ENCODE assay signal across 8 cellular contexts in the genomic region with DNA sequence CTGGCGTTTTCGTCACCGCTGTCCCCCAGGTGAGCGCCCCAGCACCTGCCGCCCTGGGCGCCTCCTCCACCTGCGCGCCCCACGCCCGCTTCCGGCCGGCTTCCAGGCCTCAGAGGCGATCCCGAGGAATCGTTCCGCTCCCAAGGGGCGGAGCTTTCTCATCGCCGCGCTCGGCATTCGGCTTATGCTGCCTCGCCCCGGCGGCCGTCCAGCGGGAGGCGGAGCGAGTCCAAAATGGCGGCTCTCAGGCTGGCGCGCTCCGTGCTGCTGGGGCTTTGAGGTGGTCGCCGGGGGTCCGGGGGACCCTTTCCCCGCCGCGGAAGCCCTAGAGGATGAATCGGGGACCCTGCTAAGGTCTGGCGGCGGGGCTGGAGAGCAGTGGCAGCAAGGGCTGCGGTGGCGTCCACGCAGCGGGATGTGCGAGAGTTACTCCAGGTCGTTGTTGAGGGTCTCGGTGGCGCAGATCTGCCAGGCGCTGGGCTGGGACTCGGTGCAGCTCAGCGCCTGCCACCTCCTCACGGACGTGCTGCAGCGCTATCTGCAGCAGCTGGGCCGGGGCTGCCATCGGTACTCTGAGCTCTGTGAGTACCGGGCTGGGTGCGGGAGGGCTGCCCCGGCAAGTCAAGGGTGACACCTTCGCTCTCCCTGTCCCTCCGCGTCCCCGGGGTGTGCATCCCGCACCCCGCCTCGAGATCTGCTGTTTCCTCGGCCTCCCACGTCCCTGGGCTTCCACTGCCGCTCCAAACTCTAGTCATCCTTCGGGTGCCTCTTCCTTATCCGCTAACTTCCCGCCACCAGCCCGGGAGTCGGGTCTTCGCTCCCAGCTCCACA. TPM values are rescaled to one million over a fixed set of nuclear protein-coding genes. Genes with fewer than 3 reads are reported as not detected.
DNase-seq lines count a peak whose midpoint lies in the region; ATAC-seq and TF ChIP-seq lines count a peak whose summit lies in the region.

A gene with protein sequence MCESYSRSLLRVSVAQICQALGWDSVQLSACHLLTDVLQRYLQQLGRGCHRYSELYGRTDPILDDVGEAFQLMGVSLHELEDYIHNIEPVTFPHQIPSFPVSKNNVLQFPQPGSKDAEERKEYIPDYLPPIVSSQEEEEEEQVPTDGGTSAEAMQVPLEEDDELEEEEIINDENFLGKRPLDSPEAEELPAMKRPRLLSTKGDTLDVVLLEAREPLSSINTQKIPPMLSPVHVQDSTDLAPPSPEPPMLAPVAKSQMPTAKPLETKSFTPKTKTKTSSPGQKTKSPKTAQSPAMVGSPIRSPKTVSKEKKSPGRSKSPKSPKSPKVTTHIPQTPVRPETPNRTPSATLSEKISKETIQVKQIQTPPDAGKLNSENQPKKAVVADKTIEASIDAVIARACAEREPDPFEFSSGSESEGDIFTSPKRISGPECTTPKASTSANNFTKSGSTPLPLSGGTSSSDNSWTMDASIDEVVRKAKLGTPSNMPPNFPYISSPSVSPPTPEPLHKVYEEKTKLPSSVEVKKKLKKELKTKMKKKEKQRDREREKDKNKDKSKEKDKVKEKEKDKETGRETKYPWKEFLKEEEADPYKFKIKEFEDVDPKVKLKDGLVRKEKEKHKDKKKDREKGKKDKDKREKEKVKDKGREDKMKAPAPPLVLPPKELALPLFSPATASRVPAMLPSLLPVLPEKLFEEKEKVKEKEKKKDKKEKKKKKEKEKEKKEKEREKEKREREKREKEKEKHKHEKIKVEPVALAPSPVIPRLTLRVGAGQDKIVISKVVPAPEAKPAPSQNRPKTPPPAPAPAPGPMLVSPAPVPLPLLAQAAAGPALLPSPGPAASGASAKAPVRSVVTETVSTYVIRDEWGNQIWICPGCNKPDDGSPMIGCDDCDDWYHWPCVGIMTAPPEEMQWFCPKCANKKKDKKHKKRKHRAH (plus strand): TSS at position 211 of the 831 bp plus-strand sequence. CDS start 205 bp downstream, at position 416.

- peak within 1 kb of the TSS; percentile 89 for H3K27ac Mint-ChIP-seq in activated CD8-positive, alpha-beta memory T cell treated with anti-CD3 and anti-CD28 coated beads, Interleukin-2, amount 10 ng/mL, durations not matched to agents 7 days and 5 days

- CTCF ChIA-PET in activated CD8-positive, alpha-beta memory T cell treated with anti-CD3 and anti-CD28 coated beads, Interleukin-2, amount 10 ng/mL, durations not matched to agents 7 days and 5 days (lab: Charles Lee): interaction anchor here (0.7 to 3.9 kb wide), 9 partner anchors 9 to 293 kb away, joined by 3 to 26 read pairs (median 6); a partner anchor contains a TSS

- H3K9ac ChIP-seq in endocrine pancreas (ENCODE audit: control insufficient read depth, insufficient read depth, low read length): peak within 1 kb of the TSS; percentile 84

- no peaks in the 10 kb centered on the region for H3K27me3 Mint-ChIP-seq in activated CD8-positive, alpha-beta memory T cell treated with anti-CD3 and anti-CD28 coated beads, Interleukin-2, amount 10 ng/mL, durations not matched to agents 7 days and 5 days

- H3K27me3 ChIP-seq in endocrine pancreas (ENCODE audit: control insufficient read depth, insufficient read depth, low read length): no peaks in the 10 kb centered on the region

- H3K36me3 Mint-ChIP-seq in activated CD8-positive, alpha-beta memory T cell treated with anti-CD3 and anti-CD28 coated beads, Interleukin-2, amount 10 ng/mL, durations not matched to agents 7 days and 5 days: peaks cover 3% of the 10 kb centered on the region

- H3K4me1 ChIP-seq in endocrine pancreas (ENCODE audit: control insufficient read depth, insufficient read depth, low read length): peaks cover 9% of the 10 kb centered on the region

- no peaks in the 10 kb centered on the region for H3K36me3 ChIP-seq in endocrine pancreas (ENCODE audit: control insufficient read depth, insufficient read depth, low read length)

- peaks cover 35% of the 10 kb centered on the region for H3K4me1 Mint-ChIP-seq in activated CD8-positive, alpha-beta memory T cell treated with anti-CD3 and anti-CD28 coated beads, Interleukin-2, amount 10 ng/mL, durations not matched to agents 7 days and 5 days

- H3K9me3 ChIP-seq in endocrine pancreas (ENCODE audit: control insufficient read depth, low read length): no peaks in the 10 kb centered on the region

- ATAC-seq in activated CD8-positive, alpha-beta memory T cell treated with anti-CD3 and anti-CD28 coated beads, Interleukin-2, amount 10 ng/mL, durations not matched to agents 7 days and 5 days: peak; percentile 88

- DNase-seq in COR-L47 (lab: John Stamatoyannopoulos, UW): peak; percentile 81
- peak; percentile 93 for DNase-seq in GM20000 (ENCODE audit: low spot score)
- DNase-seq in HS-27A (ENCODE audit: low read depth): peak; percentile 27
- DNase-seq in NOMO-1 treated with dmso at 0.1 percent for 144 hours (lab: John Stamatoyannopoulos, UW; ENCODE audit: unreplicated experiment): peak; percentile 80
- DNase-seq in activated CD8-positive, alpha-beta memory T cell treated with anti-CD3 and anti-CD28 coated beads, Interleukin-2, amount 10 ng/mL, durations not matched to agents 7 days and 5 days: peak; percentile 95
- DNase-seq in mesenteric fat pad (ENCODE audit: low spot score): peak; percentile 98
- peak; percentile 84 for DNase-seq in stimulated activated CD8-positive, alpha-beta memory T cell treated with anti-CD3 and anti-CD28 coated beads, Interleukin-12 subunit alpha, Interleukin-12 subunit beta, amount 100 ng/mL, for 4 hours (ENCODE audit: low read depth)

- no peaks in the 10 kb centered on the region for H3K9me3 Mint-ChIP-seq in activated CD8-positive, alpha-beta memory T cell treated with anti-CD3 and anti-CD28 coated beads, Interleukin-2, amount 10 ng/mL, durations not matched to agents 7 days and 5 days (ENCODE audit: low read depth)

- peak within 1 kb of the TSS; percentile 90 for H3K4me3 ChIP-seq in endocrine pancreas (ENCODE audit: control insufficient read depth, insufficient read depth, low read length)

- H3K4me3 Mint-ChIP-seq in activated CD8-positive, alpha-beta memory T cell treated with anti-CD3 and anti-CD28 coated beads, Interleukin-2, amount 10 ng/mL, durations not matched to agents 7 days and 5 days: peak within 1 kb of the TSS; percentile 99

- no peak for TF ChIP-seq CTCF in GM20000 (IDR thresholded peaks at IDR 0.05; ENCODE audit: extremely low read depth, missing control alignments)

RNA-seq across cellular contexts. Expression of the gene that starts here (rescaled TPM):
- 10 to 100 TPM; 15.6 to 15.8 TPM for total RNA-seq in activated CD8-positive, alpha-beta memory T cell treated with anti-CD3 and anti-CD28 coated beads, Interleukin-2, amount 10 ng/mL, durations not matched to agents 7 days and 5 days
- 8.3 TPM for total RNA-seq in mesenteric fat pad

Comparison
In these comparisons a context has a peak if more than half of its experiments do, and no peak if none do; other contexts are left out.
1. Peak in every context shown above with its lines: DNase-seq, ATAC-seq and H3K4me3 ChIP-seq.
2. DNase-seq: peak in every context shown above with its lines; median percentile 98 in mesenteric fat pad; 95 in activated CD8-positive, alpha-beta memory T cell treated with anti-CD3 and anti-CD28 coated beads, Interleukin-2, amount 10 ng/mL, durations not matched to agents 7 days and 5 days; 93 in GM20000; 84 in stimulated activated CD8-positive, alpha-beta memory T cell treated with anti-CD3 and anti-CD28 coated beads, Interleukin-12 subunit alpha, Interleukin-12 subunit beta, amount 100 ng/mL, for 4 hours; 81 in COR-L47; 80 in NOMO-1 treated with dmso at 0.1 percent for 144 hours; 27 in HS-27A.